Comparison of ENCODE assay signal across 7 cellular contexts in the genomic region with DNA sequence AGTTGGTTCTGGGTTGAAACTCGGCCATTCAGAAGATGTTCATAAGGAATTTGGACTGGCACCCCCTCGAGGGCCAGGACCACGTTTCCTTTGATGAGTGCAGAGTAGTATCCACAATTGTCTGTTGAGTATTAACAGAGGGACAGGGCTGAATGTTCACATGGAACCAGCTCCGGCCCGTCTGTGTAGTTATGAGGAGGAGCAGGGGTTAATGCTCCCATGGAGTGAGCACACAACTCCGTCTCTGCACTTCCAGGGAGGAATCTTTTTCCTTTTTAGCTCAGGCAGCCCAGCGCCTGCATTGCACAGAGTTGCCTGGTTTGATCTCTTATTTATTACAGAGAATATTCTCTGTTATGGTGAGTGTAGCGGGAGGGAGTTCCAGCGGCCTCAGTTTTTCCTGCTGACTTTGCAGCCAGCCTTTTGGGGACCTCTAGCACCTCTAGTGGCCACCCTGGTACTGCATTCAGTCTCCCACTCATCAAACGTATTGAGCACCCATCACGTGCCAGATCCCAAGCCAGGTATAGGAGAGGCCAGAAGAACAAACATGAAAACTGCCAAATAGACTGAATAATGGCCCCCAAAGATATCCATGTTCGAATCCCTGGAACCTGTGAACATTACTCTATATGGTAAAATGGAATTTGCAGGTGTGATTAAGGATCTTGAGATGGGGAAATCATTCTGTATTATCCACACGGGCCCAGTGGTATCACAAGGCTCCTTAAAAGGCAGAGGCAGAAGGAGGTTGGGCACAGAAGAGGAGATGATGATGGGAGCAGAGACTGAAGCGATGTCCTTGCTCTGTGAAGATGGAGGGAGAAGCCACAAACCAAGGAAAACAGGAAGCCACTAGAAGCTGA.
A peak's percentile ranks its signal among the peaks of the same experiment; 100 is the strongest.
DNase-seq lines count a peak whose midpoint lies in the region; ATAC-seq and TF ChIP-seq lines count a peak whose summit lies in the region.

No MANE protein-coding gene starts in this region.

- TF ChIP-seq CTCF in GM13977 (IDR thresholded peaks at IDR 0.05; ENCODE audit: extremely low read depth, insufficient read depth, missing control alignments), result peak; percentile 84

- ATAC-seq in HG03097 (IDR thresholded peaks at IDR 0.05; ENCODE audit: low FRiP score, unreplicated experiment), result no peak

- DNase-seq in GM13977 (ENCODE audit: low spot score) (peak; percentile 63), NCI-H2081 (lab: John Stamatoyannopoulos, UW) (peak; percentile 59 to 60), kidney tubule cell (ENCODE audit: low spot score) (peak; percentile 57)
- DNase-seq in activated CD4-positive, CD25-positive, alpha-beta regulatory T cell (lab: John Stamatoyannopoulos, UW), result peak in 3 of 4 experiments; percentile 10 to 54 (median 43)
- DNase-seq in central memory CD4-positive, alpha-beta T cell, result peak; percentile 28
- DNase-seq in stimulated activated CD4-positive, alpha-beta T cell treated with anti-CD3 and anti-CD28 coated beads, Interleukin-4, amount 100 ng/mL, for 4 hours, result peak; percentile 41 to 62

- in situ Hi-C loops in GM13977 (cut with MboI; ENCODE audit: low pct_unique_long_range_greater_than_20kb, low sequenced_read_pairs, unreplicated experiment), result no loop called here
